1 cellular context compared by ENCODE assay signal in the genomic region with DNA sequence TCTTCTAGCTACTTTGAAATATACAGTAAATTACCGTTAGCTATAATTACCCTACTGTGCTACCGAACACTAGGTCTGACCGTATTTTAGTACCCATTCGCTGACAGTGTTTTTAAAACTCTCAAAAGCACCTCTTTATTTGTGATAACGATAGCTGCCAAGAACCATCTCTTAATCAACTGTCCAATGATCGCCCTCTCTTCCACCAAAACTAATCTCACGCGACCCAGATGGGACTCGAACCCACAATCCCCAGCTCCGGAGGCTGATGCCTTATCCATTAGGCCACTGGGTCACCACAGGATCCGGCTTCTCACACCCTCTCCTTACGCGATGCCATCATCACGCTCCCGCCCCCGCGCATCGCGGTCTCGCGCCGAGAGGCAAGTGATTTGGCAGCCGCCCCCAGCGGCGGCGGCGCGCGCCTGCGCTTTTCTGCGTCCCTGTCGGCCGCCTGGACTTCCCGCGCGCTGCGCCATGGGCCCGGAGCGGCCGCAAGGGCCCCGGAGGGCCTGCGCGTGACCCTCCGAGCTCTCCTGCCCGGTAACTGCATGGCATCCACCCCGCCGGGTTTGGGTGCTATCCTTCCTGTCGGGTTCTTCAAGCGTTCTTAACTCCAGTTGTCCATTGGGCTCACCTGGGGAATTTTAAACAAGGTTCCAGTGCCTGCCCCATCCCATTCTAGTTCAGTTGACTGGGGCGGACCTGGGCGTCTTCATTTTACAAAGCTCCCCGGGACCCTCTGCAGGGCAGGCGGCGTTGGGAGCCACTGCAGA.
TF ChIP-seq lines count a peak whose summit lies in the region.

No MANE protein-coding gene starts in this region.

TF ChIP-seq in GM23338, 12 proteins besides CTCF, POLR2A, EP300 and RAD21:
- TF ChIP-seq EZH2 (IDR thresholded peaks at IDR 0.05; ENCODE audit: low read depth, unreplicated experiment): no peak
- TF ChIP-seq, protein P1, sequence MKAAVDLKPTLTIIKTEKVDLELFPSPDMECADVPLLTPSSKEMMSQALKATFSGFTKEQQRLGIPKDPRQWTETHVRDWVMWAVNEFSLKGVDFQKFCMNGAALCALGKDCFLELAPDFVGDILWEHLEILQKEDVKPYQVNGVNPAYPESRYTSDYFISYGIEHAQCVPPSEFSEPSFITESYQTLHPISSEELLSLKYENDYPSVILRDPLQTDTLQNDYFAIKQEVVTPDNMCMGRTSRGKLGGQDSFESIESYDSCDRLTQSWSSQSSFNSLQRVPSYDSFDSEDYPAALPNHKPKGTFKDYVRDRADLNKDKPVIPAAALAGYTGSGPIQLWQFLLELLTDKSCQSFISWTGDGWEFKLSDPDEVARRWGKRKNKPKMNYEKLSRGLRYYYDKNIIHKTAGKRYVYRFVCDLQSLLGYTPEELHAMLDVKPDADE (IDR thresholded peaks at IDR 0.05): peak; percentile 61
- 0 out of 2 replicates have a peak, but pooled peaks have one; percentile 59 for TF ChIP-seq ZNF114 (CRISPR knock-in tag; IDR thresholded peaks at IDR 0.05)
- peak; percentile 85 for TF ChIP-seq POLR2AphosphoS5 (IDR thresholded peaks at IDR 0.05; ENCODE audit: low read depth)
- no peak for TF ChIP-seq JUNB (IDR thresholded peaks at IDR 0.05; ENCODE audit: unreplicated experiment)
- TF ChIP-seq ZNF331 (CRISPR knock-in tag; IDR thresholded peaks at IDR 0.05; ENCODE audit: low read depth): peak; percentile 32; the same call in 1 of the 2 replicates
- TF ChIP-seq, protein P2, sequence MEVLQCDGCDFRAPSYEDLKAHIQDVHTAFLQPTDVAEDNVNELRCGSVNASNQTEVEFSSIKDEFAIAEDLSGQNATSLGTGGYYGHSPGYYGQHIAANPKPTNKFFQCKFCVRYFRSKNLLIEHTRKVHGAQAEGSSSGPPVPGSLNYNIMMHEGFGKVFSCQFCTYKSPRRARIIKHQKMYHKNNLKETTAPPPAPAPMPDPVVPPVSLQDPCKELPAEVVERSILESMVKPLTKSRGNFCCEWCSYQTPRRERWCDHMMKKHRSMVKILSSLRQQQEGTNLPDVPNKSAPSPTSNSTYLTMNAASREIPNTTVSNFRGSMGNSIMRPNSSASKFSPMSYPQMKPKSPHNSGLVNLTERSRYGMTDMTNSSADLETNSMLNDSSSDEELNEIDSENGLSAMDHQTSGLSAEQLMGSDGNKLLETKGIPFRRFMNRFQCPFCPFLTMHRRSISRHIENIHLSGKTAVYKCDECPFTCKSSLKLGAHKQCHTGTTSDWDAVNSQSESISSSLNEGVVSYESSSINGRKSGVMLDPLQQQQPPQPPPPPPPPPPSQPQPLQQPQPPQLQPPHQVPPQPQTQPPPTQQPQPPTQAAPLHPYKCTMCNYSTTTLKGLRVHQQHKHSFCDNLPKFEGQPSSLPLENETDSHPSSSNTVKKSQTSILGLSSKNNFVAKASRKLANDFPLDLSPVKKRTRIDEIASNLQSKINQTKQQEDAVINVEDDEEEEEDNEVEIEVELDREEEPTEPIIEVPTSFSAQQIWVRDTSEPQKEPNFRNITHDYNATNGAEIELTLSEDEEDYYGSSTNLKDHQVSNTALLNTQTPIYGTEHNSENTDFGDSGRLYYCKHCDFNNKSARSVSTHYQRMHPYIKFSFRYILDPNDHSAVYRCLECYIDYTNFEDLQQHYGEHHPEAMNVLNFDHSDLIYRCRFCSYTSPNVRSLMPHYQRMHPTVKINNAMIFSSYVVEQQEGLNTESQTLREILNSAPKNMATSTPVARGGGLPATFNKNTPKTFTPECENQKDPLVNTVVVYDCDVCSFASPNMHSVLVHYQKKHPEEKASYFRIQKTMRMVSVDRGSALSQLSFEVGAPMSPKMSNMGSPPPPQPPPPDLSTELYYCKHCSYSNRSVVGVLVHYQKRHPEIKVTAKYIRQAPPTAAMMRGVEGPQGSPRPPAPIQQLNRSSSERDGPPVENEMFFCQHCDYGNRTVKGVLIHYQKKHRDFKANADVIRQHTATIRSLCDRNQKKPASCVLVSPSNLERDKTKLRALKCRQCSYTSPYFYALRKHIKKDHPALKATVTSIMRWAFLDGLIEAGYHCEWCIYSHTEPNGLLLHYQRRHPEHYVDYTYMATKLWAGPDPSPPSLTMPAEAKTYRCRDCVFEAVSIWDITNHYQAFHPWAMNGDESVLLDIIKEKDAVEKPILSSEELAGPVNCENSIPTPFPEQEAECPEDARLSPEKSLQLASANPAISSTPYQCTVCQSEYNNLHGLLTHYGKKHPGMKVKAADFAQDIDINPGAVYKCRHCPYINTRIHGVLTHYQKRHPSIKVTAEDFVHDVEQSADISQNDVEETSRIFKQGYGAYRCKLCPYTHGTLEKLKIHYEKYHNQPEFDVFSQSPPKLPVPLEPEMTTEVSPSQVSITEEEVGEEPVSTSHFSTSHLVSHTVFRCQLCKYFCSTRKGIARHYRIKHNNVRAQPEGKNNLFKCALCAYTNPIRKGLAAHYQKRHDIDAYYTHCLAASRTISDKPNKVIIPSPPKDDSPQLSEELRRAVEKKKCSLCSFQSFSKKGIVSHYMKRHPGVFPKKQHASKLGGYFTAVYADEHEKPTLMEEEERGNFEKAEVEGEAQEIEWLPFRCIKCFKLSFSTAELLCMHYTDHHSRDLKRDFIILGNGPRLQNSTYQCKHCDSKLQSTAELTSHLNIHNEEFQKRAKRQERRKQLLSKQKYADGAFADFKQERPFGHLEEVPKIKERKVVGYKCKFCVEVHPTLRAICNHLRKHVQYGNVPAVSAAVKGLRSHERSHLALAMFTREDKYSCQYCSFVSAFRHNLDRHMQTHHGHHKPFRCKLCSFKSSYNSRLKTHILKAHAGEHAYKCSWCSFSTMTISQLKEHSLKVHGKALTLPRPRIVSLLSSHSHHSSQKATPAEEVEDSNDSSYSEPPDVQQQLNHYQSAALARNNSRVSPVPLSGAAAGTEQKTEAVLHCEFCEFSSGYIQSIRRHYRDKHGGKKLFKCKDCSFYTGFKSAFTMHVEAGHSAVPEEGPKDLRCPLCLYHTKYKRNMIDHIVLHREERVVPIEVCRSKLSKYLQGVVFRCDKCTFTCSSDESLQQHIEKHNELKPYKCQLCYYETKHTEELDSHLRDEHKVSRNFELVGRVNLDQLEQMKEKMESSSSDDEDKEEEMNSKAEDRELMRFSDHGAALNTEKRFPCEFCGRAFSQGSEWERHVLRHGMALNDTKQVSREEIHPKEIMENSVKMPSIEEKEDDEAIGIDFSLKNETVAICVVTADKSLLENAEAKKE (CRISPR knock-in tag; IDR thresholded peaks at IDR 0.05): no peak
- TF ChIP-seq STAT1 (IDR thresholded peaks at IDR 0.05; ENCODE audit: unreplicated experiment): no peak
- peak; percentile 64 for TF ChIP-seq CREB1 (CRISPR knock-in tag; IDR thresholded peaks at IDR 0.05; ENCODE audit: low read depth)
- TF ChIP-seq EZH2phosphoT487 (IDR thresholded peaks at IDR 0.05; ENCODE audit: unreplicated experiment): no peak
- no peak for TF ChIP-seq REST (IDR thresholded peaks at IDR 0.05; ENCODE audit: unreplicated experiment)
- TF ChIP-seq NANOG (IDR thresholded peaks at IDR 0.05; ENCODE audit: borderline replicate concordance): peak; percentile 45; the same call in 1 of the 2 replicates
